In genomic region chr11:11027271-11027670, GRCh38 we compare ENCODE assay signal across 11 cellular contexts.
DNase-seq lines count a peak whose midpoint lies in the region; ATAC-seq and TF ChIP-seq lines count a peak whose summit lies in the region.
"Had no signal": no experiment of that assay in that cellular context is flagged by ENCODE, and none has a peak within 500 bp of the region (broad histone marks: within the 10 kb centered on the region; RNA-seq: fewer than 3 reads in every experiment).

No MANE protein-coding gene starts in this region.

- peaks cover 17% of the 10 kb centered on the region for H3K27me3 ChIP-seq in osteoblast (ENCODE audit: insufficient read depth, low read length)
- no peaks in the 10 kb centered on the region for H3K27me3 ChIP-seq in tibial nerve

- TF ChIP-seq POLR2A in tibial nerve (IDR thresholded peaks at IDR 0.05), result no peak

- no peak for TF ChIP-seq EP300 in tibial nerve (IDR thresholded peaks at IDR 0.05)

- no peak overlapping the region for H3K4me3 ChIP-seq in osteoblast (ENCODE audit: insufficient read depth, low read length)
- no peak overlapping the region for H3K4me3 ChIP-seq in tibial nerve

- H3K27ac ChIP-seq in RWPE1, result no peak overlapping the region
- peak overlapping the region; percentile 54 for H3K27ac ChIP-seq in osteoblast (ENCODE audit: low read depth, low read length)
- no peak overlapping the region for H3K27ac ChIP-seq in tibial nerve

- CTCF ChIA-PET in RWPE1 (lab: Yijun Ruan, JAX), result interaction anchor here (0.9 to 2.7 kb wide), 8 partner anchors 11 to 760 kb away, joined by 3 to 25 read pairs (median 8); no protein-coding TSS in a partner anchor

- H3K4me2 ChIP-seq in osteoblast (ENCODE audit: insufficient read depth, low read length), result peak overlapping the region; percentile 13

- DNase-seq in GM03348 (ENCODE audit: low spot score) (peak; percentile 72), RWPE1 (ENCODE audit: low spot score) (peak; percentile 41), fibroblast of gingiva (ENCODE audit: low read depth) (peak; percentile 48), osteoblast (ENCODE audit: insufficient read length, low spot score, missing footprints) (peak; percentile 93), activated gamma-delta T cell (lab: John Stamatoyannopoulos, UW) (no peak), tibial nerve (ENCODE audit: low spot score in 2 of 2) (no peak), NCI-H1417 (lab: John Stamatoyannopoulos, UW) (no peak)
- DNase-seq: left cardiac atrium, naive B cell, NCI-H1105 had no signal

- no peak for ATAC-seq in GM19463 (IDR thresholded peaks at IDR 0.05; ENCODE audit: unreplicated experiment)

- H4K20me1 ChIP-seq in osteoblast (ENCODE audit: insufficient read depth, low read length), result no peaks in the 10 kb centered on the region

- H2AFZ ChIP-seq in osteoblast (ENCODE audit: low read length), result no peak overlapping the region

- no peaks in the 10 kb centered on the region for H3K79me2 ChIP-seq in osteoblast (ENCODE audit: insufficient read depth, low read length)

- POLR2A ChIA-PET in RWPE1 (lab: Yijun Ruan, JAX; ENCODE audit: low non-redundant PET), result no interaction called here

- WGBS in tibial nerve, 2 donors, result 19 to 33% methylated on average over 1 of the region's 1 CpG

- H3K9me3 ChIP-seq in osteoblast (ENCODE audit: low read depth, low read length) (no peaks in the 10 kb centered on the region), tibial nerve (no peaks in the 10 kb centered on the region)

- H3K4me1 ChIP-seq in osteoblast (ENCODE audit: insufficient read depth, low read length) (peaks cover 14% of the 10 kb centered on the region), tibial nerve (no peaks in the 10 kb centered on the region)

- H3K36me3 ChIP-seq in osteoblast (ENCODE audit: insufficient read depth, low read length) (no peaks in the 10 kb centered on the region), tibial nerve (no peaks in the 10 kb centered on the region)

- TF ChIP-seq CTCF in RWPE1 (conservative IDR thresholded peaks at IDR 0.05; ENCODE audit: low read depth) (no peak), osteoblast (IDR thresholded peaks at IDR 0.05; ENCODE audit: extremely low read depth, low read depth, low read length) (no peak), tibial nerve (IDR thresholded peaks at IDR 0.05) (no peak)

Comparison
In these comparisons a context has a peak if more than half of its experiments do, and no peak if none do; other contexts are left out.
1. DNase-seq: peak in GM03348 (single experiment), RWPE1 (single experiment), fibroblast of gingiva (single experiment) and osteoblast (single experiment); none in activated gamma-delta T cell (single experiment), tibial nerve (0 of 2) and NCI-H1417 (0 of 3).